Comparison of ENCODE assay signal across 30 cellular contexts in the genomic region with DNA sequence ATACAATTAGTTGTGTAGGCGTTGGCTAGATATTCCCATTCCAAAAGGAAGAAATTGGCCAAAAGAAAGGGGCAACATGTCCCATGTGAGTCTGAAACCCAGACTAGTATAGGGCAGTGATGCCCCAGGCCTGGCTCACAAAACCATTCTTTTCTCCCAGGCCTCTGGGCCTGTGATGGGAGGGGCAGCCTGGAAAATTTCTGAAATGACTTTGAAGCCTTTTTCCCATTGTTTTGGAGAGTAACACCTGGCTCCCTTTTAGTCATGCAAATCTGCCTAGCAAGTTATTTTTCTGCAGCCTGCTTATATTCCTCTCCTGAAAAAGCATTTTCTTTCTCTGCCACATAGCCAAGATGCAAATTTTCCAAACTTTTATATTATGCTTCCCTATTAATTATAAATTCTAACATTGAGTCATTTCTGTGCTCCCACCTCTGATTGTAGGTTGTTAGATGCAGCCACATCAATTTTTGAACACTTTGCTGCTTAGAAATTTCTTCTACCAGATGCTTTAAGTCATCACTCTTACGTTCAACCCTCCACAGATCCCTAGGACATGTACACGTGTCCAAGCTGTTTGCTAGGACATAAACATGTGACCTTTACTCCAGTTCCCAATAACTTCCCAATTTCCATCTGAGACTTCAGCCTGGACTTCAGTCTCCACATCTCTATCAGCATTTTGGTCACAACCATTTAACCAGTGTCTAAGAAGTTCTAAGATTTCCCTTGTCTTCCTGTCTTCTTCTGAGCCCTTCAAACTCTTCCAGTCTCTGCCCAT.
"Had no signal": no experiment of that assay in that cellular context is flagged by ENCODE, and none has a peak within 500 bp of the region (broad histone marks: within the 10 kb centered on the region; RNA-seq: fewer than 3 reads in every experiment).

No MANE protein-coding gene starts in this region.

- H3K4me1 Mint-ChIP-seq: activated CD4-positive, alpha-beta memory T cell treated with anti-CD3 and anti-CD28 coated beads, Interleukin-2, amount 10 ng/mL, durations not matched to agents 7 days and 5 days; activated CD4-positive, alpha-beta T cell treated with anti-CD3 and anti-CD28 coated beads, Interleukin-2, amount 10 ng/mL, durations not matched to agents 7 days and 5 days; activated naive CD4-positive, alpha-beta T cell treated with anti-CD3 and anti-CD28 coated beads, Interleukin-2, amount 10 ng/mL, durations not matched to agents 7 days and 5 days; activated naive CD8-positive, alpha-beta T cell treated with anti-CD3 and anti-CD28 coated beads, Interleukin-2, amount 10 ng/mL, durations not matched to agents 7 days and 5 days; brain; nephron progenitor cell; stimulated activated effector memory CD8-positive, alpha-beta T cell treated with anti-CD3 and anti-CD28 coated beads, Interleukin-12 subunit alpha, Interleukin-12 subunit beta, amount 100 ng/mL, for 72 hours had no signal

- H3K4me3 Mint-ChIP-seq: activated CD4-positive, alpha-beta memory T cell treated with anti-CD3 and anti-CD28 coated beads, Interleukin-2, amount 10 ng/mL, durations not matched to agents 7 days and 5 days; activated CD4-positive, alpha-beta T cell treated with anti-CD3 and anti-CD28 coated beads, Interleukin-2, amount 10 ng/mL, durations not matched to agents 7 days and 5 days; activated naive CD4-positive, alpha-beta T cell treated with anti-CD3 and anti-CD28 coated beads, Interleukin-2, amount 10 ng/mL, durations not matched to agents 7 days and 5 days; activated naive CD8-positive, alpha-beta T cell treated with anti-CD3 and anti-CD28 coated beads, Interleukin-2, amount 10 ng/mL, durations not matched to agents 7 days and 5 days; activated T-cell treated with anti-CD3 and anti-CD28 coated beads, Interleukin-2, amount 50 U/mL, for 24 hours; nephron progenitor cell; stimulated activated effector memory CD8-positive, alpha-beta T cell treated with anti-CD3 and anti-CD28 coated beads, Interleukin-12 subunit alpha, Interleukin-12 subunit beta, amount 100 ng/mL, for 72 hours; stimulated activated naive CD8-positive, alpha-beta T cell treated with anti-CD3 and anti-CD28 coated beads, Interleukin-15, Interleukin-2, amounts not matched to agents 100 ng/mL and 50 ng/mL, for 24 hours had no signal

- H3K27ac Mint-ChIP-seq: activated CD4-positive, alpha-beta memory T cell treated with anti-CD3 and anti-CD28 coated beads, Interleukin-2, amount 10 ng/mL, durations not matched to agents 7 days and 5 days; activated naive CD4-positive, alpha-beta T cell treated with anti-CD3 and anti-CD28 coated beads, Interleukin-2, amount 10 ng/mL, durations not matched to agents 7 days and 5 days; activated naive CD8-positive, alpha-beta T cell treated with anti-CD3 and anti-CD28 coated beads, Interleukin-2, amount 10 ng/mL, durations not matched to agents 7 days and 5 days; activated T-cell treated with anti-CD3 and anti-CD28 coated beads, Interleukin-2, amount 50 U/mL, for 24 hours; nephron progenitor cell; progenitor cell of endocrine pancreas; stimulated activated effector memory CD8-positive, alpha-beta T cell treated with anti-CD3 and anti-CD28 coated beads, Interleukin-12 subunit alpha, Interleukin-12 subunit beta, amount 100 ng/mL, for 72 hours; stimulated activated naive CD8-positive, alpha-beta T cell treated with anti-CD3 and anti-CD28 coated beads, Interleukin-15, Interleukin-2, amounts not matched to agents 100 ng/mL and 50 ng/mL, for 24 hours had no signal

- H3K9me3 ChIP-seq: ascending aorta, gastrocnemius medialis, left ventricle myocardium inferior, ovary, sigmoid colon, upper lobe of left lung, vagina had no signal

- H3K4me3 ChIP-seq: ascending aorta, coronary artery, dorsolateral prefrontal cortex, gastrocnemius medialis, left ventricle myocardium inferior, ovary, sigmoid colon, upper lobe of left lung, vagina had no signal

- ATAC-seq: stimulated activated effector memory CD8-positive, alpha-beta T cell treated with anti-CD3 and anti-CD28 coated beads, Interleukin-12 subunit alpha, Interleukin-12 subunit beta, amount 100 ng/mL, for 72 hours had no signal

- H3K27ac ChIP-seq: ascending aorta, coronary artery, dorsolateral prefrontal cortex, gastrocnemius medialis, left ventricle myocardium inferior, ovary, sigmoid colon, upper lobe of left lung, vagina, WERI-Rb-1 had no signal

- H3K36me3 Mint-ChIP-seq: activated naive CD4-positive, alpha-beta T cell treated with anti-CD3 and anti-CD28 coated beads, Interleukin-2, amount 10 ng/mL, durations not matched to agents 7 days and 5 days; activated naive CD8-positive, alpha-beta T cell treated with anti-CD3 and anti-CD28 coated beads, Interleukin-2, amount 10 ng/mL, durations not matched to agents 7 days and 5 days; brain; stimulated activated effector memory CD8-positive, alpha-beta T cell treated with anti-CD3 and anti-CD28 coated beads, Interleukin-12 subunit alpha, Interleukin-12 subunit beta, amount 100 ng/mL, for 72 hours had no signal

- H3K36me3 ChIP-seq: ascending aorta, gastrocnemius medialis, left ventricle myocardium inferior, ovary, sigmoid colon, upper lobe of left lung, vagina, WERI-Rb-1 had no signal

- H3K27me3 Mint-ChIP-seq: activated CD4-positive, alpha-beta memory T cell treated with anti-CD3 and anti-CD28 coated beads, Interleukin-2, amount 10 ng/mL, durations not matched to agents 7 days and 5 days; activated CD4-positive, alpha-beta T cell treated with anti-CD3 and anti-CD28 coated beads, Interleukin-2, amount 10 ng/mL, durations not matched to agents 7 days and 5 days; activated naive CD4-positive, alpha-beta T cell treated with anti-CD3 and anti-CD28 coated beads, Interleukin-2, amount 10 ng/mL, durations not matched to agents 7 days and 5 days; activated naive CD8-positive, alpha-beta T cell treated with anti-CD3 and anti-CD28 coated beads, Interleukin-2, amount 10 ng/mL, durations not matched to agents 7 days and 5 days; activated T-cell treated with anti-CD3 and anti-CD28 coated beads, Interleukin-2, amount 50 U/mL, for 24 hours; brain; progenitor cell of endocrine pancreas; stimulated activated naive CD8-positive, alpha-beta T cell treated with anti-CD3 and anti-CD28 coated beads, Interleukin-15, Interleukin-2, amounts not matched to agents 100 ng/mL and 50 ng/mL, for 24 hours had no signal

- H3K9me3 Mint-ChIP-seq: activated CD4-positive, alpha-beta T cell treated with anti-CD3 and anti-CD28 coated beads, Interleukin-2, amount 10 ng/mL, durations not matched to agents 7 days and 5 days; nephron progenitor cell had no signal

- DNase-seq: activated CD4-positive, alpha-beta memory T cell treated with anti-CD3 and anti-CD28 coated beads, Interleukin-2, amount 10 ng/mL, durations not matched to agents 7 days and 5 days; activated CD4-positive, alpha-beta T cell treated with anti-CD3 and anti-CD28 coated beads, Interleukin-2, amount 10 ng/mL, durations not matched to agents 7 days and 5 days; activated CD4-positive, CD25-positive, alpha-beta regulatory T cell treated with anti-CD3 and anti-CD28 coated beads, Interleukin-2, amount 50 U/mL, for 72 hours; activated CD8-positive, alpha-beta memory T cell treated with anti-CD3 and anti-CD28 coated beads, Interleukin-2, amount 50 U/mL, for 48 hours; activated gamma-delta T cell; activated naive CD4-positive, alpha-beta T cell treated with anti-CD3 and anti-CD28 coated beads, Interleukin-2, amount 10 ng/mL, durations not matched to agents 7 days and 5 days; activated naive CD8-positive, alpha-beta T cell treated with anti-CD3 and anti-CD28 coated beads, Interleukin-2, amount 10 ng/mL, durations not matched to agents 7 days and 5 days; activated T-cell treated with anti-CD3 and anti-CD28 coated beads, Interleukin-2, amount 50 U/mL, for 24 hours; dorsolateral prefrontal cortex; effector memory CD4-positive, alpha-beta T cell; erythroblast; gastrocnemius medialis; glutamatergic neuron; islet precursor cell; left ventricle myocardium inferior; nephron progenitor cell; ovary; retina; sigmoid colon; small intestine; stimulated activated CD4-positive, alpha-beta T cell treated with anti-CD3 and anti-CD28 coated beads, Interleukin-4, amount 100 ng/mL, for 24 hours; upper lobe of left lung; WERI-Rb-1 had no signal

- H3K4me1 ChIP-seq: ascending aorta, gastrocnemius medialis, left ventricle myocardium inferior, sigmoid colon, upper lobe of left lung, vagina had no signal

- H3K27me3 ChIP-seq: ascending aorta, dorsolateral prefrontal cortex, gastrocnemius medialis, ovary, sigmoid colon, upper lobe of left lung, vagina had no signal
